ENCODE assay signal across 26 cellular contexts in genomic region chr1:197284972-197285371, GRCh38. TPM values are rescaled to one million over a fixed set of nuclear protein-coding genes. Genes with fewer than 3 reads are reported as not detected.
"Had no signal": no experiment of that assay in that cellular context is flagged by ENCODE, and none has a peak within 500 bp of the region (broad histone marks: within the 10 kb centered on the region; RNA-seq: fewer than 3 reads in every experiment).

No MANE protein-coding gene starts in this region.

- H3K4me3 Mint-ChIP-seq: activated B cell treated with CpG ODN at 0.5 μM for 24 hours; activated CD4-positive, alpha-beta T cell treated with anti-CD3 and anti-CD28 coated beads for 36 hours; activated naive CD8-positive, alpha-beta T cell treated with anti-CD3 and anti-CD28 coated beads, Interleukin-2, amount 10 ng/mL, durations not matched to agents 7 days and 5 days; activated T-cell treated with anti-CD3 and anti-CD28 coated beads, Interleukin-2, amount 50 U/mL, for 4 hours; endodermal cell; nephron; stimulated activated naive CD8-positive, alpha-beta T cell treated with anti-CD3 and anti-CD28 coated beads, Interleukin-15, Interleukin-2, amounts not matched to agents 100 ng/mL and 50 ng/mL, for 24 hours had no signal

- DNase-seq: activated B cell treated with CpG ODN at 0.5 μM for 24 hours; activated CD4-positive, alpha-beta T cell treated with anti-CD3 and anti-CD28 coated beads for 36 hours; activated CD4-positive, alpha-beta T cell treated with anti-CD3 and anti-CD28 coated beads, Interleukin-2, amount 50 U/mL, for 4 hours; activated CD8-positive, alpha-beta memory T cell treated with anti-CD3 and anti-CD28 coated beads, Interleukin-2, amount 50 U/mL, for 48 hours; activated naive CD4-positive, alpha-beta T cell treated with Interleukin-2 at 50 U/mL for 16 hours; activated naive CD8-positive, alpha-beta T cell treated with anti-CD3 and anti-CD28 coated beads, Interleukin-2, amount 10 ng/mL, durations not matched to agents 7 days and 5 days; activated T-cell treated with anti-CD3 and anti-CD28 coated beads, Interleukin-2, amount 50 U/mL, for 4 hours; amygdala; colonic mucosa; endodermal cell; esophagus squamous epithelium; gastrocnemius medialis; heart left ventricle; left ventricle myocardium superior; midbrain; ovary; psoas muscle; right cardiac atrium; stimulated activated CD4-positive, alpha-beta T cell treated with anti-CD3 and anti-CD28 coated beads, Interleukin-4, amount 100 ng/mL, for 4 hours; T-helper 9 cell; tibial artery had no signal

- ATAC-seq: activated CD4-positive, alpha-beta T cell treated with anti-CD3 and anti-CD28 coated beads for 36 hours; activated T-cell treated with anti-CD3 and anti-CD28 coated beads, Interleukin-2, amount 50 U/mL, for 4 hours; gastrocnemius medialis; heart left ventricle; left ventricle myocardium superior; psoas muscle; right cardiac atrium had no signal

- H3K36me3 Mint-ChIP-seq: activated naive CD8-positive, alpha-beta T cell treated with anti-CD3 and anti-CD28 coated beads, Interleukin-2, amount 10 ng/mL, durations not matched to agents 7 days and 5 days had no signal

- H3K27ac Mint-ChIP-seq: activated B cell treated with CpG ODN at 0.5 μM for 24 hours; activated CD4-positive, alpha-beta T cell treated with anti-CD3 and anti-CD28 coated beads for 36 hours; activated naive CD8-positive, alpha-beta T cell treated with anti-CD3 and anti-CD28 coated beads, Interleukin-2, amount 10 ng/mL, durations not matched to agents 7 days and 5 days; activated T-helper 2 cell treated with anti-CD3 and anti-CD28 coated beads, Interferon-gamma antibody, Interleukin-2, Interleukin-4, amounts not matched to agents 10 μg/mL and 5 μg/mL and 100 μg/mL, durations not matched to agents 14 hours and 24 hours and 36 hours; endodermal cell; stimulated activated naive CD8-positive, alpha-beta T cell treated with anti-CD3 and anti-CD28 coated beads, Interleukin-15, Interleukin-2, amounts not matched to agents 100 ng/mL and 50 ng/mL, for 24 hours had no signal

- H3K9me3 Mint-ChIP-seq: activated B cell treated with CpG ODN at 0.5 μM for 24 hours; activated naive CD8-positive, alpha-beta T cell treated with anti-CD3 and anti-CD28 coated beads, Interleukin-2, amount 10 ng/mL, durations not matched to agents 7 days and 5 days; activated T-cell treated with anti-CD3 and anti-CD28 coated beads, Interleukin-2, amount 50 U/mL, for 4 hours; activated T-helper 2 cell treated with anti-CD3 and anti-CD28 coated beads, Interferon-gamma antibody, Interleukin-2, Interleukin-4, amounts not matched to agents 10 μg/mL and 5 μg/mL and 100 μg/mL, durations not matched to agents 14 hours and 24 hours and 36 hours; endodermal cell; nephron; stimulated activated naive CD8-positive, alpha-beta T cell treated with anti-CD3 and anti-CD28 coated beads, Interleukin-15, Interleukin-2, amounts not matched to agents 100 ng/mL and 50 ng/mL, for 24 hours had no signal

- H3K4me1 Mint-ChIP-seq: activated CD4-positive, alpha-beta T cell treated with anti-CD3 and anti-CD28 coated beads for 36 hours; endodermal cell; nephron had no signal

RNA-seq across cellular contexts. Expression of gene CRB1, which starts 16.9 kb away (rescaled TPM):
- total RNA-seq: activated B cell treated with CpG ODN at 0.5 μM for 24 hours; activated CD8-positive, alpha-beta memory T cell treated with anti-CD3 and anti-CD28 coated beads for 36 hours; activated T-cell treated with anti-CD3 and anti-CD28 coated beads, Interleukin-2, amount 50 U/mL, for 4 hours; activated T-helper 2 cell treated with anti-CD3 and anti-CD28 coated beads, Interferon-gamma antibody, Interleukin-2, Interleukin-4, amounts not matched to agents 10 μg/mL and 5 μg/mL and 100 μg/mL, durations not matched to agents 14 hours and 24 hours and 36 hours; endodermal cell had no signal
- polyA plus RNA-seq: mammary epithelial cell had no signal
